In the genomic region with DNA sequence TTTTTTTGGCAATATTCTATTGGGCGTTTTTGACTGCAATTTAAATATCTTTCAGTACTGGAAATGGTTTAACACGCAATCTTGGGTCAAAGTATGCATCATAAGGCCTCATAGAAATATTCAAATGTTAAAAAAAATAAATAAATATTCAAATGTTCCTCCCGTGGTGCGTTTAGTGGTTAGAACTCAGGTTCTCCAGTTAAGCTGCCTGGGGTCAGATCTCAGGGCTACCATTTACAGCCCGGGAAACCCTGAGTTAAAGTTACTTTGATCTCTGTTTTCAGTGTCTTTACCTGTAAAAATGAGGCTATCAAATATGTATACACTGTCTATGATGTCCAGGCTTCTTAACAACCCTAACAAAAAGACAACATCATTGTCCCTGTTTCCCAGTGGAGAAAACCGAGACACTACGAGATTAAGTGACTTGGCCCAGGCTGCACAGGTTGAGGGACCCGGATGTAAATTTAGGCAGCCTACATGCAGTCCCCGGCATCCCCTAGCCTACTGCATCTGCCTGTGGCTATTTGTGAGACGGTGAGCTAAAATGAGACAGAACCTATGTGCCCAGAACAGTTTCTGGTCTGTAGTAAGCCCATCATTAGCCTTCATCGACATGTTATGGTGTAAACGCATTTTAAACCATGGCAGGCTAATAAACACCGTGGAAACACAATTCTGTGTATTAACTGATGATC, we compare ENCODE assay signal across 8 cellular contexts. TPM values are rescaled to one million over a fixed set of nuclear protein-coding genes. Genes with fewer than 3 reads are reported as not detected.
DNase-seq lines count a peak whose midpoint lies in the region; ATAC-seq and TF ChIP-seq lines count a peak whose summit lies in the region.

No MANE protein-coding gene starts in this region.

- H3K4me1 ChIP-seq in iPS-20b (ENCODE audit: insufficient read depth, low read length) (peaks cover 7% of the 10 kb centered on the region), tibial nerve (peaks cover 0 to 43% (median 10%) of the 10 kb centered on the region in 4 donors)
- peaks cover 12% of the 10 kb centered on the region for H3K4me1 ChIP-seq in CD8-positive, alpha-beta memory T cell (ENCODE audit: insufficient read depth, low read length)

- H3K4me1 Mint-ChIP-seq in activated naive CD4-positive, alpha-beta T cell treated with anti-CD3 and anti-CD28 coated beads, Interleukin-2, amount 50 U/mL, for 24 hours: peaks cover 27% of the 10 kb centered on the region
- peaks cover 23% of the 10 kb centered on the region for H3K4me1 Mint-ChIP-seq in activated naive CD8-positive, alpha-beta T cell treated with anti-CD3 and anti-CD28 coated beads, Interleukin-2, amount 50 U/mL, for 24 hours
- H3K4me1 Mint-ChIP-seq in CD8-positive, alpha-beta memory T cell: peaks cover 4 to 8% (median 5%) of the 10 kb centered on the region in 3 donors

- ATAC-seq in activated naive CD8-positive, alpha-beta T cell treated with anti-CD3 and anti-CD28 coated beads, Interleukin-2, amount 50 U/mL, for 24 hours: no peak
- no peak for ATAC-seq in GM21423 (IDR thresholded peaks at IDR 0.05; ENCODE audit: unreplicated experiment)

- no peak for TF ChIP-seq POLR2A in tibial nerve (IDR thresholded peaks at IDR 0.05)

- peak overlapping the region; percentile 12 for H3K27ac Mint-ChIP-seq in activated naive CD4-positive, alpha-beta T cell treated with anti-CD3 and anti-CD28 coated beads, Interleukin-2, amount 50 U/mL, for 24 hours
- peak overlapping the region; percentile 81 for H3K27ac Mint-ChIP-seq in activated naive CD8-positive, alpha-beta T cell treated with anti-CD3 and anti-CD28 coated beads, Interleukin-2, amount 50 U/mL, for 24 hours
- no peak overlapping the region for H3K27ac Mint-ChIP-seq in CD8-positive, alpha-beta memory T cell

- H3K4me3 Mint-ChIP-seq in activated naive CD4-positive, alpha-beta T cell treated with anti-CD3 and anti-CD28 coated beads, Interleukin-2, amount 50 U/mL, for 24 hours: peak overlapping the region; percentile 92
- H3K4me3 Mint-ChIP-seq in activated naive CD8-positive, alpha-beta T cell treated with anti-CD3 and anti-CD28 coated beads, Interleukin-2, amount 50 U/mL, for 24 hours: peak overlapping the region; percentile 32
- H3K4me3 Mint-ChIP-seq in CD8-positive, alpha-beta memory T cell: peak overlapping the region in 2 of 7 donors; percentile 46 to 58

- H3K36me3 Mint-ChIP-seq in activated naive CD4-positive, alpha-beta T cell treated with anti-CD3 and anti-CD28 coated beads, Interleukin-2, amount 50 U/mL, for 24 hours: no peaks in the 10 kb centered on the region
- H3K36me3 Mint-ChIP-seq in activated naive CD8-positive, alpha-beta T cell treated with anti-CD3 and anti-CD28 coated beads, Interleukin-2, amount 50 U/mL, for 24 hours (ENCODE audit: low read depth): no peaks in the 10 kb centered on the region
- no peaks in the 10 kb centered on the region for H3K36me3 Mint-ChIP-seq in CD8-positive, alpha-beta memory T cell

- H3K27me3 Mint-ChIP-seq in activated naive CD4-positive, alpha-beta T cell treated with anti-CD3 and anti-CD28 coated beads, Interleukin-2, amount 50 U/mL, for 24 hours: peaks cover 10% of the 10 kb centered on the region
- peaks cover 25% of the 10 kb centered on the region for H3K27me3 Mint-ChIP-seq in activated naive CD8-positive, alpha-beta T cell treated with anti-CD3 and anti-CD28 coated beads, Interleukin-2, amount 50 U/mL, for 24 hours
- peaks cover 11 to 38% of the 10 kb centered on the region in 2 donors for H3K27me3 Mint-ChIP-seq in CD8-positive, alpha-beta memory T cell

- H3K27me3 ChIP-seq in iPS-20b (ENCODE audit: insufficient read depth, low read length) (peaks cover 27% of the 10 kb centered on the region), tibial nerve (peaks cover 0 to 23% of the 10 kb centered on the region in 2 donors)
- peaks cover 6% of the 10 kb centered on the region for H3K27me3 ChIP-seq in CD8-positive, alpha-beta memory T cell (ENCODE audit: insufficient read depth, low read length, poor library complexity, severe bottlenecking)

- POLR2A ChIA-PET in CD8-positive, alpha-beta memory T cell (lab: Charles Lee): no interaction called here

- CTCF ChIA-PET in CD8-positive, alpha-beta memory T cell (lab: Charles Lee): interaction anchor here (1.5 kb wide), 1 partner anchor 69 kb away, joined by 3 read pairs; no protein-coding TSS in a partner anchor

- DNase-seq in activated naive CD4-positive, alpha-beta T cell treated with anti-CD3 and anti-CD28 coated beads, Interleukin-2, amount 50 U/mL, for 16 hours: no peak
- no peak for DNase-seq in activated naive CD8-positive, alpha-beta T cell treated with anti-CD3 and anti-CD28 coated beads, Interleukin-2, amount 50 U/mL, for 24 hours
- DNase-seq in tibial nerve (ENCODE audit: low spot score in 2 of 2) (no peak), NCI-H2227 treated with DMSO at 0.1 percent for 48 hours (lab: John Stamatoyannopoulos, UW) (no peak)
- DNase-seq in CD8-positive, alpha-beta memory T cell: no peak

- peak overlapping the region; percentile 99; the same call in 1 of the 2 replicates for H3K9ac ChIP-seq in iPS-20b (ENCODE audit: low read depth, low read length)

- no peak overlapping the region for H3K27ac ChIP-seq in iPS-20b (ENCODE audit: low read length)
- peak overlapping the region; percentile 53 to 92 (median 74) for H3K27ac ChIP-seq in tibial nerve
- no peak overlapping the region for H3K27ac ChIP-seq in CD8-positive, alpha-beta memory T cell (ENCODE audit: low read depth, low read length)

- no peak for TF ChIP-seq CTCF in tibial nerve (IDR thresholded peaks at IDR 0.05)

- H3K36me3 ChIP-seq in iPS-20b (ENCODE audit: insufficient read depth, low read depth, low read length) (peaks cover 25% of the 10 kb centered on the region), tibial nerve (no peaks in the 10 kb centered on the region)
- H3K36me3 ChIP-seq in CD8-positive, alpha-beta memory T cell (ENCODE audit: insufficient read depth, low read length): no peaks in the 10 kb centered on the region

- H3K4me3 ChIP-seq in iPS-20b (ENCODE audit: low read length): peak overlapping the region; percentile 84
- H3K4me3 ChIP-seq in tibial nerve: peak overlapping the region; percentile 4 to 79 (median 38)
- no peak overlapping the region for H3K4me3 ChIP-seq in CD8-positive, alpha-beta memory T cell (ENCODE audit: low read length)

- no peaks in the 10 kb centered on the region for H3K9me3 ChIP-seq in iPS-20b (ENCODE audit: insufficient read depth, low read depth, low read length)
- H3K9me3 ChIP-seq in tibial nerve: no peaks in the 10 kb centered on the region
- no peaks in the 10 kb centered on the region for H3K9me3 ChIP-seq in CD8-positive, alpha-beta memory T cell (ENCODE audit: low read length)

- WGBS in tibial nerve, 2 donors: 69 to 85% methylated on average over 13 of the region's 13 CpGs

- no peaks in the 10 kb centered on the region for H3K9me3 Mint-ChIP-seq in activated naive CD4-positive, alpha-beta T cell treated with anti-CD3 and anti-CD28 coated beads, Interleukin-2, amount 50 U/mL, for 24 hours
- no peaks in the 10 kb centered on the region for H3K9me3 Mint-ChIP-seq in activated naive CD8-positive, alpha-beta T cell treated with anti-CD3 and anti-CD28 coated beads, Interleukin-2, amount 50 U/mL, for 24 hours
- H3K9me3 Mint-ChIP-seq in CD8-positive, alpha-beta memory T cell: no peaks in the 10 kb centered on the region

- no peak for TF ChIP-seq EP300 in tibial nerve (IDR thresholded peaks at IDR 0.05)

RNA-seq across cellular contexts. Expression of a gene that starts 1.7 kb away (rescaled TPM):
- 10 to 100 TPM; 53.7 to 99.2 (median 71.6) TPM for total RNA-seq in tibial nerve
- 1 to 10 TPM; 3.3 to 3.5 TPM for total RNA-seq in CD8-positive, alpha-beta memory T cell
- 0.69 TPM for polyA plus RNA-seq in CD8-positive, alpha-beta memory T cell

RNA-seq across cellular contexts. Expression of a gene that starts 59.8 kb away (rescaled TPM):
- total RNA-seq in tibial nerve: 10 to 100 TPM; 17.1 to 24.0 (median 20.4) TPM
- total RNA-seq in CD8-positive, alpha-beta memory T cell: 10 to 100 TPM; 19.4 to 20.0 TPM
- 8.4 TPM for polyA plus RNA-seq in CD8-positive, alpha-beta memory T cell

Comparison
In these comparisons a context has a peak if more than half of its experiments do, and no peak if none do; other contexts are left out.
1. H3K27ac Mint-ChIP-seq: peak in activated naive CD4-positive, alpha-beta T cell treated with anti-CD3 and anti-CD28 coated beads, Interleukin-2, amount 50 U/mL, for 24 hours (single experiment) and activated naive CD8-positive, alpha-beta T cell treated with anti-CD3 and anti-CD28 coated beads, Interleukin-2, amount 50 U/mL, for 24 hours (single experiment); none in CD8-positive, alpha-beta memory T cell (0 of 8).
2. H3K27ac ChIP-seq: peak in tibial nerve (4 of 4); none in iPS-20b (single experiment) and CD8-positive, alpha-beta memory T cell (single experiment).
3. RNA of a gene that starts 1.7 kb away (total RNA-seq): 53.7 to 99.2 TPM in tibial nerve; 3.3 to 3.5 TPM in CD8-positive, alpha-beta memory T cell; every median in the first group is over 10 times any median in the second.